Comparison of ENCODE assay signal across 24 cellular contexts in the genomic region with DNA sequence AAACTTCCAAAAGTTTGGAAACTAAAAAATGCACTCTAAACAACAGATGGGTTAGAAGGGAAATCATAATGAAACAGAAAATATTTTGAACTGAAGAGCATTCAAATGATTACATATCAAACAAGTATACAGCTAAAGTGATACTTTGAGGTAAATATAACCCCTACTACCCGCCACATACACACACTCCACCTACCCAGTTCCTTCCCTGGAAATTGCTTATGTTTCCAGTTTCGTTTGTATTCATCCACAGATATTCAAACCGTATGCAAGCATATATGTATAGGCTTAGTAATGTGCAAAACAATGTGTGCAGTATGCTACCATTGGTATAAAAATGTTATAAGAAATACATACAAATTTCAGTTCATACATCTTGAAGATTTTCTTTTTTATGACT.
"Had no signal": no experiment of that assay in that cellular context is flagged by ENCODE, and none has a peak within 500 bp of the region (broad histone marks: within the 10 kb centered on the region; RNA-seq: fewer than 3 reads in every experiment).

No MANE protein-coding gene starts in this region.

- H3K4me1 Mint-ChIP-seq: mesothelial cell of epicardium, naive B cell had no signal

- H3K9me3 Mint-ChIP-seq: effector memory CD8-positive, alpha-beta T cell had no signal

- H3K36me3 Mint-ChIP-seq: mesothelial cell of epicardium had no signal

- DNase-seq: colonic mucosa; cortex of kidney; effector CD8-positive, alpha-beta T cell; effector memory CD8-positive, alpha-beta T cell; endodermal cell; erythroblast; esophagus squamous epithelium; foreskin fibroblast; foreskin melanocyte; gastrocnemius medialis; glutamatergic neuron; head of caudate nucleus; heart right ventricle; hippocampal formation; left cardiac atrium; left lung; left ventricle myocardium superior; lower lobe of right lung; mesenchymal stem cell; mucosa of descending colon; naive B cell had no signal

- ATAC-seq: effector memory CD8-positive, alpha-beta T cell; esophagus mucosa; gastrocnemius medialis; heart right ventricle; left cardiac atrium; left lung; left ventricle myocardium superior; lower lobe of right lung; mucosa of descending colon had no signal

- H3K27ac Mint-ChIP-seq: dendritic cell treated with granulocyte-macrophage colony-stimulating factor and Interleukin-4, amounts not matched to agents 40 ng/mL and 50 ng/mL, for 4 days; effector memory CD8-positive, alpha-beta T cell; endodermal cell; mesothelial cell of epicardium; naive B cell had no signal

- H3K4me3 Mint-ChIP-seq: dendritic cell treated with granulocyte-macrophage colony-stimulating factor and Interleukin-4, amounts not matched to agents 40 ng/mL and 50 ng/mL, for 4 days; effector memory CD8-positive, alpha-beta T cell; endodermal cell; mesothelial cell of epicardium; naive B cell had no signal
